2 cellular contexts compared by ENCODE assay signal in the genomic region with DNA sequence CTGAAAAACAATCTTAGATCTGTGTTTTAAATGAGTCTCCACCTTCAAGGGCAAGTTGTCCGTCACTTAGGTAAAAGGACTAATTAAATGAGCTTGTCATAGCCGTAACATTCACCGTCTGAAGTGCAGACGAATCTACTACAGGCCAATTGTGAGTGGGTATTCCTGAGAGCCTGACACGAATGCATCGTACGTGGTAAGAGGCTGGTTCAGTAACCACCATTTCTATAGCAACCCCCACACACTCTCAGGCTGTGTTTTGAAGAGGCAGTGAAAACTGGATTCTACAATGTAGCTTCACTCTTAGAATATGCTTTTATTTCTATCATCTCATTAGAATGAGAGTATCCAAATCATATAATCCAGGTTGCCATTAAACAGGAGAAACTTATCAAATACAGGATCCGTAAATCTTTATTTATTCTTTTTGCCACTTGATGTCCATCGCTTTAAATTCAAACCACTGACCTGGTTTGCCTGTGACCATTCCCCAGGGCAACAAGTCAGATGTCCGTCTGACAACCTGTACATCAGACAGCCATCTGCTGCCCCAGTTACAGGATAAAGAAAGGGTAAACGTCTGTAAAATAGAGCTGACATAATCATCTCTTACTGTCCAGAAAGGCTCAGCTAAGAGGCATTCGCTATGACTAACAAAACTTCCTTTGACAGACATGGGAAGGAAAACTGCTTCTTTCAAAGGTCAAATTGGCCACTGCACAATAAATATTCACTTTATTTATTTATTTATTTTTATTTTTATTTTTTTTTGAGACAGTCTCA.
TF ChIP-seq lines count a peak whose summit lies in the region.

No MANE protein-coding gene starts in this region.

TF ChIP-seq in GM12878, 131 proteins besides CTCF, POLR2A, EP300 and RAD21:
- TF ChIP-seq RFX5 (IDR thresholded peaks at IDR 0.05; ENCODE audit: low read depth, low read length): no peak
- TF ChIP-seq CBX5 (IDR thresholded peaks at IDR 0.05; ENCODE audit: low read depth): no peak
- no peak for TF ChIP-seq HCFC1 (IDR thresholded peaks at IDR 0.05; ENCODE audit: low read length)
TF ChIP-seq in GM12878: peak in this region for 0.

TF ChIP-seq in WTC11, 78 proteins besides CTCF, POLR2A, EP300 and RAD21:
- no peak for TF ChIP-seq ZNF416 (CRISPR knock-in tag; IDR thresholded peaks at IDR 0.05)
- TF ChIP-seq, protein P1, sequence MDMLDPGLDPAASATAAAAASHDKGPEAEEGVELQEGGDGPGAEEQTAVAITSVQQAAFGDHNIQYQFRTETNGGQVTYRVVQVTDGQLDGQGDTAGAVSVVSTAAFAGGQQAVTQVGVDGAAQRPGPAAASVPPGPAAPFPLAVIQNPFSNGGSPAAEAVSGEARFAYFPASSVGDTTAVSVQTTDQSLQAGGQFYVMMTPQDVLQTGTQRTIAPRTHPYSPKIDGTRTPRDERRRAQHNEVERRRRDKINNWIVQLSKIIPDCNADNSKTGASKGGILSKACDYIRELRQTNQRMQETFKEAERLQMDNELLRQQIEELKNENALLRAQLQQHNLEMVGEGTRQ (CRISPR knock-in tag; IDR thresholded peaks at IDR 0.05): no peak
